In genomic region chr4:2964077-2964471, GRCh38 we compare ENCODE assay signal across 8 cellular contexts. TPM values are rescaled to one million over a fixed set of nuclear protein-coding genes. Genes with fewer than 3 reads are reported as not detected.
A peak's percentile ranks its signal among the peaks of the same experiment; 100 is the strongest.
DNase-seq lines count a peak whose midpoint lies in the region; ATAC-seq and TF ChIP-seq lines count a peak whose summit lies in the region.

No MANE protein-coding gene starts in this region.

- intact Hi-C loops in left cardiac atrium (cut with DNase I): no loop called here
- intact Hi-C loops in sigmoid colon (cut with DNase I): loop anchor here (5.0 to 10.0 kb wide), 4 partner anchors 111 to 547 kb away; partner anchors contain the start of genes ADD1, CFAP99, HTT and HTT-AS

- peak overlapping the region; percentile 76 for H3K4me3 ChIP-seq in GM23338
- peak overlapping the region; percentile 85 to 98 (median 90) for H3K4me3 ChIP-seq in sigmoid colon

- peak overlapping the region; percentile 90 for H3K4me2 ChIP-seq in GM23338

- H3K9me2 ChIP-seq in GM23338 (ENCODE audit: insufficient read depth): no peaks in the 10 kb centered on the region

- POLR2A ChIA-PET in WTC11 (lab: Charles Lee): interaction anchor here (2.6 kb wide), 1 partner anchor 16 kb away, joined by 10 read pairs; no protein-coding TSS in a partner anchor

- CTCF ChIA-PET in WTC11 (lab: Charles Lee): interaction anchor here (0.6 to 3.8 kb wide), 13 partner anchors 9 to 522 kb away, joined by 3 to 24 read pairs (median 4); no protein-coding TSS in a partner anchor

- H3K27ac ChIP-seq in GM23338 (ENCODE audit: low read depth) (no peak overlapping the region), sigmoid colon (peak overlapping the region; percentile 83 to 92 (median 86))

- H3K4me1 ChIP-seq in GM23338 (ENCODE audit: insufficient read depth) (0 out of 2 replicates have a peak, but pooled peaks cover 3% of the 10 kb centered on the region), sigmoid colon (peaks cover 0 to 29% (median 24%) of the 10 kb centered on the region in 4 donors)

- 1 to 2% methylated on average over 23 of the region's 23 CpGs for WGBS in sigmoid colon, 2 donors

- H3K9me3 Mint-ChIP-seq in GM23338: peaks cover 4% of the 10 kb centered on the region; the same call in 1 of the 3 replicates
- H3K9me3 Mint-ChIP-seq in WTC11: no peaks in the 10 kb centered on the region

- peaks cover 18% of the 10 kb centered on the region for H3K4me1 Mint-ChIP-seq in GM23338
- H3K4me1 Mint-ChIP-seq in WTC11: peaks cover 19% of the 10 kb centered on the region

- H3K27me3 Mint-ChIP-seq in GM23338 (ENCODE audit: insufficient read depth, low read depth, poor library complexity): peaks cover 10% of the 10 kb centered on the region
- H3K27me3 Mint-ChIP-seq in WTC11 (ENCODE audit: low read depth): peaks cover 17% of the 10 kb centered on the region

- no peak for DNase-seq in GM23338 (ENCODE audit: low spot score)
- no peak for DNase-seq in WTC11 (ENCODE audit: low spot score)
- DNase-seq in left cardiac atrium: no peak
- DNase-seq in sigmoid colon: no peak
- DNase-seq in NCI-H748 (lab: John Stamatoyannopoulos, UW; ENCODE audit: unreplicated experiment): no peak
- DNase-seq in LoVo (ENCODE audit: low spot score): no peak
- no peak for DNase-seq in activated CD4-positive, CD25-positive, alpha-beta regulatory T cell (lab: John Stamatoyannopoulos, UW)

- no peak overlapping the region for H3K27ac Mint-ChIP-seq in GM23338
- no peak overlapping the region for H3K27ac Mint-ChIP-seq in WTC11

- H3K36me3 ChIP-seq in GM23338 (ENCODE audit: insufficient read depth): no peaks in the 10 kb centered on the region
- no peaks in the 10 kb centered on the region for H3K36me3 ChIP-seq in sigmoid colon

- H3K79me2 ChIP-seq in GM23338 (replicated peaks; ENCODE audit: insufficient read depth): peaks cover 30% of the 10 kb centered on the region

- peaks cover 14% of the 10 kb centered on the region for H3F3A ChIP-seq in GM23338 (replicated peaks; ENCODE audit: low read depth)

- peak overlapping the region; percentile 93 for H2AFZ ChIP-seq in GM23338

- H3K9me3 ChIP-seq in sigmoid colon: no peaks in the 10 kb centered on the region

- peak overlapping the region; percentile 89 for H3K4me3 Mint-ChIP-seq in GM23338
- H3K4me3 Mint-ChIP-seq in WTC11: peak overlapping the region; percentile 82

- no peak for TF ChIP-seq CTCF in GM23338 (conservative IDR thresholded peaks at IDR 0.05; ENCODE audit: low read depth in 2 of 2)
- no peak for TF ChIP-seq CTCF in WTC11 (IDR thresholded peaks at IDR 0.05)
- TF ChIP-seq CTCF in sigmoid colon (IDR thresholded peaks at IDR 0.05): no peak

- H3K27me3 ChIP-seq in GM23338 (ENCODE audit: insufficient read depth) (peaks cover 11% of the 10 kb centered on the region), sigmoid colon (no peaks in the 10 kb centered on the region)

- peaks cover 16% of the 10 kb centered on the region for H3K36me3 Mint-ChIP-seq in GM23338 (ENCODE audit: low read depth)
- H3K36me3 Mint-ChIP-seq in WTC11: peaks cover 4% of the 10 kb centered on the region; the same call in 1 of the 2 replicates

- H4K20me1 ChIP-seq in GM23338 (replicated peaks; ENCODE audit: insufficient read depth): peaks cover 7% of the 10 kb centered on the region

- TF ChIP-seq POLR2A in sigmoid colon (IDR thresholded peaks at IDR 0.05): no peak

- no peak for TF ChIP-seq EP300 in sigmoid colon (IDR thresholded peaks at IDR 0.05)

- ATAC-seq in GM23338 (peak; percentile 15), WTC11 (peak; percentile 5; the same call in 1 of the 2 replicates), left cardiac atrium (peak; percentile 6 to 33), HG02798 (IDR thresholded peaks at IDR 0.05; ENCODE audit: poor library complexity, unreplicated experiment) (no peak)

TF ChIP-seq in GM23338, 12 proteins besides CTCF, POLR2A, EP300 and RAD21:
- TF ChIP-seq JUNB (IDR thresholded peaks at IDR 0.05; ENCODE audit: unreplicated experiment): no peak

TF ChIP-seq in WTC11, 78 proteins besides CTCF, POLR2A, EP300 and RAD21:
- TF ChIP-seq ZNF121 (CRISPR knock-in tag; IDR thresholded peaks at IDR 0.05) (peak; percentile 84), ERG (CRISPR knock-in tag; IDR thresholded peaks at IDR 0.05) (no peak)
TF ChIP-seq in WTC11: peak in this region for 1.

RNA-seq across cellular contexts. Expression of gene GRK4, which starts 0.7 kb away (rescaled TPM):
- total RNA-seq in GM23338 (2014; rRNA removed; shearing (Covaris generic)): 0.82 and 1.4 TPM in 2 replicates
- polyA plus RNA-seq in GM23338 (2016; fragmentation: Nextera tagmentation; extraction: Ambion mirVana) (1.3 and 2.4 TPM in 2 replicates), sigmoid colon (1 to 10 TPM in 2 of 3 donors, under 1 TPM in 1; 0.60 to 1.6 (median 1.4) TPM)
- total RNA-seq in WTC11 (2021) (1.4 to 3.5 TPM (median 1.6 TPM) in 3 replicates), left cardiac atrium (10 to 100 TPM in 1 of 2 donors, 1 to 10 TPM in 1; 8.5 to 11.5 TPM), sigmoid colon (10 to 100 TPM in 1 of 4 donors, 1 to 10 TPM in 3; 3.9 to 10.2 (median 6.7) TPM)

RNA-seq across cellular contexts. Expression of gene NOP14, which starts 0.9 kb away (rescaled TPM):
- total RNA-seq in GM23338 (2014; rRNA removed; shearing (Covaris generic)): 24.2 and 29.9 TPM in 2 replicates
- 38.7 and 38.9 TPM in 2 replicates for polyA plus RNA-seq in GM23338 (2016; fragmentation: Nextera tagmentation; extraction: Ambion mirVana)
- total RNA-seq in WTC11 (2021): 33.9 to 39.1 TPM (median 35.7 TPM) in 3 replicates
- total RNA-seq in left cardiac atrium: 10 to 100 TPM; 14.4 to 22.9 TPM
- total RNA-seq in sigmoid colon: 10 to 100 TPM; 12.5 to 19.1 (median 15.1) TPM
- 10 to 100 TPM; 10.4 to 26.0 (median 12.6) TPM for polyA plus RNA-seq in sigmoid colon
